Comparison of ENCODE assay signal across 18 cellular contexts in genomic region chr3:186960327-186960726, GRCh38. TPM values are rescaled to one million over a fixed set of nuclear protein-coding genes. Genes with fewer than 3 reads are reported as not detected.
DNase-seq lines count a peak whose midpoint lies in the region; ATAC-seq and TF ChIP-seq lines count a peak whose summit lies in the region.
"Had no signal": no experiment of that assay in that cellular context is flagged by ENCODE, and none has a peak within 500 bp of the region (broad histone marks: within the 10 kb centered on the region; RNA-seq: fewer than 3 reads in every experiment).

No MANE protein-coding gene starts in this region.

- peak overlapping the region; percentile 3 for H3K27ac Mint-ChIP-seq in activated T-cell treated with anti-CD3 and anti-CD28 coated beads, Interleukin-2, amount 50 U/mL, for 24 hours
- no peak overlapping the region; the same call in 1 of the 2 replicates for H3K27ac Mint-ChIP-seq in GM23338
- H3K27ac Mint-ChIP-seq in activated T-helper 17 cell treated with anti-CD3 and anti-CD28 coated beads, Interleukin-2, amount 50 U/mL, for 72 hours, result peak overlapping the region; percentile 74
- H3K27ac Mint-ChIP-seq in naive thymus-derived CD8-positive, alpha-beta T cell, result peak overlapping the region in 9 of 10 donors; percentile 10 to 89 (median 81)

- peaks cover 75% of the 10 kb centered on the region for H3K4me1 Mint-ChIP-seq in activated T-cell treated with anti-CD3 and anti-CD28 coated beads, Interleukin-2, amount 50 U/mL, for 24 hours (ENCODE audit: low read depth)
- peaks cover 67% of the 10 kb centered on the region for H3K4me1 Mint-ChIP-seq in GM23338
- H3K4me1 Mint-ChIP-seq in activated T-helper 17 cell treated with anti-CD3 and anti-CD28 coated beads, Interleukin-2, amount 50 U/mL, for 72 hours, result peaks cover 28% of the 10 kb centered on the region
- peaks cover 27 to 75% (median 56%) of the 10 kb centered on the region in 4 donors for H3K4me1 Mint-ChIP-seq in naive thymus-derived CD8-positive, alpha-beta T cell

- peaks cover 47% of the 10 kb centered on the region for H3K4me1 ChIP-seq in GM23338 (ENCODE audit: insufficient read depth)

- H3K79me2 ChIP-seq in GM23338 (replicated peaks; ENCODE audit: insufficient read depth), result peaks cover 75% of the 10 kb centered on the region

- TF ChIP-seq CTCF in GM23338 (conservative IDR thresholded peaks at IDR 0.05; ENCODE audit: low read depth in 2 of 2), result no peak

- no peaks in the 10 kb centered on the region for H3K27me3 ChIP-seq in GM23338 (ENCODE audit: insufficient read depth)

- 0 out of 2 replicates have a peak, but pooled peaks cover 4% of the 10 kb centered on the region for H3K36me3 ChIP-seq in GM23338 (ENCODE audit: insufficient read depth)

- no peak overlapping the region for H3K4me2 ChIP-seq in GM23338

- H3K9me3 Mint-ChIP-seq in activated T-cell treated with anti-CD3 and anti-CD28 coated beads, Interleukin-2, amount 50 U/mL, for 24 hours, result no peaks in the 10 kb centered on the region
- no peaks in the 10 kb centered on the region for H3K9me3 Mint-ChIP-seq in GM23338
- H3K9me3 Mint-ChIP-seq in activated T-helper 17 cell treated with anti-CD3 and anti-CD28 coated beads, Interleukin-2, amount 50 U/mL, for 72 hours, result no peaks in the 10 kb centered on the region
- no peaks in the 10 kb centered on the region for H3K9me3 Mint-ChIP-seq in naive thymus-derived CD8-positive, alpha-beta T cell

- H3K27ac ChIP-seq in GM23338 (ENCODE audit: low read depth), result 0 out of 2 replicates have a peak overlapping the region, but pooled peaks have one; percentile 12

- peaks cover 67% of the 10 kb centered on the region for H3K36me3 Mint-ChIP-seq in activated T-cell treated with anti-CD3 and anti-CD28 coated beads, Interleukin-2, amount 50 U/mL, for 24 hours (ENCODE audit: low read depth)
- H3K36me3 Mint-ChIP-seq in GM23338 (ENCODE audit: low read depth), result peaks cover 39% of the 10 kb centered on the region
- H3K36me3 Mint-ChIP-seq in activated T-helper 17 cell treated with anti-CD3 and anti-CD28 coated beads, Interleukin-2, amount 50 U/mL, for 72 hours (ENCODE audit: low read depth), result peaks cover 40% of the 10 kb centered on the region
- H3K36me3 Mint-ChIP-seq in naive thymus-derived CD8-positive, alpha-beta T cell, result peaks cover 4 to 33% (median 8%) of the 10 kb centered on the region in 3 donors

- ATAC-seq in GM23338 (no peak), HG02852 (IDR thresholded peaks at IDR 0.05; ENCODE audit: unreplicated experiment) (no peak)
- ATAC-seq in activated T-helper 17 cell treated with anti-CD3 and anti-CD28 coated beads, Interleukin-2, amount 50 U/mL, for 72 hours (replicated peaks), result no peak
- ATAC-seq in naive thymus-derived CD8-positive, alpha-beta T cell, result no peak
- ATAC-seq: mucosa of descending colon, sciatic nerve had no signal

- peaks cover 6% of the 10 kb centered on the region for H3F3A ChIP-seq in GM23338 (replicated peaks; ENCODE audit: low read depth)

- DNase-seq in activated T-cell treated with anti-CD3 and anti-CD28 coated beads, Interleukin-2, amount 50 U/mL, for 24 hours, result no peak
- DNase-seq in activated T-cell treated with anti-CD3 and anti-CD28 coated beads for 4 hours (no peak), GM23338 (ENCODE audit: low spot score) (no peak), cortex of kidney (lab: John Stamatoyannopoulos, UW) (no peak), NOMO-1 treated with dmso at 0.1 percent for 144 hours (lab: John Stamatoyannopoulos, UW; ENCODE audit: unreplicated experiment) (no peak)
- DNase-seq in naive thymus-derived CD8-positive, alpha-beta T cell, result no peak
- DNase-seq: activated CD4-positive, alpha-beta T cell treated with anti-CD3 and anti-CD28 coated beads, Interleukin-2, amount 50 U/mL, for 1 hour; activated effector memory CD4-positive, alpha-beta T cell treated with anti-CD3 and anti-CD28 coated beads, Interleukin-2, amount 50 U/mL, for 16 hours; IMR-90; left cardiac atrium; mucosa of descending colon; NCI-H187 treated with DMSO at 0.1 percent for 48 hours; SIG-M5; substantia nigra; T-helper 9 cell had no signal

- H3K4me3 ChIP-seq in GM23338, result no peak overlapping the region
- H3K4me3 ChIP-seq: mucosa of descending colon had no signal

- POLR2A ChIA-PET in naive thymus-derived CD8-positive, alpha-beta T cell (lab: Charles Lee), result no interaction called here

- H3K4me3 Mint-ChIP-seq in activated T-cell treated with anti-CD3 and anti-CD28 coated beads, Interleukin-2, amount 50 U/mL, for 24 hours, result no peak overlapping the region
- no peak overlapping the region for H3K4me3 Mint-ChIP-seq in GM23338
- peak overlapping the region; percentile 12 for H3K4me3 Mint-ChIP-seq in activated T-helper 17 cell treated with anti-CD3 and anti-CD28 coated beads, Interleukin-2, amount 50 U/mL, for 72 hours
- H3K4me3 Mint-ChIP-seq in naive thymus-derived CD8-positive, alpha-beta T cell, result peak overlapping the region in 1 of 10 donors; percentile 2

- no peak overlapping the region for H2AFZ ChIP-seq in GM23338

- no peaks in the 10 kb centered on the region for H3K27me3 Mint-ChIP-seq in activated T-cell treated with anti-CD3 and anti-CD28 coated beads, Interleukin-2, amount 50 U/mL, for 24 hours
- peaks cover 4% of the 10 kb centered on the region for H3K27me3 Mint-ChIP-seq in GM23338 (ENCODE audit: insufficient read depth, low read depth, poor library complexity)
- no peaks in the 10 kb centered on the region for H3K27me3 Mint-ChIP-seq in activated T-helper 17 cell treated with anti-CD3 and anti-CD28 coated beads, Interleukin-2, amount 50 U/mL, for 72 hours
- H3K27me3 Mint-ChIP-seq in naive thymus-derived CD8-positive, alpha-beta T cell, result no peaks in the 10 kb centered on the region

- peaks cover 14% of the 10 kb centered on the region; the same call in 1 of the 2 replicates for H4K20me1 ChIP-seq in GM23338 (replicated peaks; ENCODE audit: insufficient read depth)

- no peaks in the 10 kb centered on the region for H3K9me2 ChIP-seq in GM23338 (ENCODE audit: insufficient read depth)

TF ChIP-seq in GM23338, 12 proteins besides CTCF, POLR2A, EP300 and RAD21 (continues in another document):
- TF ChIP-seq ZNF331 (CRISPR knock-in tag; IDR thresholded peaks at IDR 0.05; ENCODE audit: low read depth) (no peak), POLR2AphosphoS5 (IDR thresholded peaks at IDR 0.05; ENCODE audit: low read depth) (no peak)

RNA-seq across cellular contexts. Expression of gene ST6GAL1, which starts 30.0 kb away (rescaled TPM):
- total RNA-seq in GM23338 (2014; rRNA removed; shearing (Covaris generic)), result 51.6 and 65.1 TPM in 2 replicates
- 13.5 and 17.6 TPM in 2 replicates for polyA plus RNA-seq in GM23338 (2016; fragmentation: Nextera tagmentation; extraction: Ambion mirVana)
- 10 to 100 TPM; 68.0 to 77.4 TPM for total RNA-seq in activated T-helper 17 cell treated with anti-CD3 and anti-CD28 coated beads, Interleukin-2, amount 50 U/mL, for 72 hours
- 100 to 1,000 TPM; 223 to 250 TPM for total RNA-seq in naive thymus-derived CD8-positive, alpha-beta T cell
- polyA plus RNA-seq in naive thymus-derived CD8-positive, alpha-beta T cell, result 100 to 1,000 TPM; 139 to 237 (median 167) TPM
